In genomic region chr20:10861619-10862018, GRCh38 we compare ENCODE assay signal across 21 cellular contexts.
DNase-seq lines count a peak whose midpoint lies in the region; ATAC-seq and TF ChIP-seq lines count a peak whose summit lies in the region.
"Had no signal": no experiment of that assay in that cellular context is flagged by ENCODE, and none has a peak within 500 bp of the region (broad histone marks: within the 10 kb centered on the region; RNA-seq: fewer than 3 reads in every experiment).

No MANE protein-coding gene starts in this region.

- H3K9me3 Mint-ChIP-seq in chondrocyte (ENCODE audit: low read depth) (peaks cover 3% of the 10 kb centered on the region), osteocyte (ENCODE audit: unreplicated experiment) (peaks cover 3% of the 10 kb centered on the region)
- peaks cover 0 to 12% (median 0%) of the 10 kb centered on the region in 11 donors for H3K9me3 Mint-ChIP-seq in naive thymus-derived CD4-positive, alpha-beta T cell

- in situ Hi-C loops in HAP-1 (cut with MboI; ENCODE audit: low sequenced_read_pairs), result no loop called here

- ATAC-seq in naive thymus-derived CD4-positive, alpha-beta T cell, result no peak
- ATAC-seq: heart right ventricle, left lung, natural killer cell had no signal

- H3K27me3 Mint-ChIP-seq in chondrocyte (ENCODE audit: low read depth) (no peaks in the 10 kb centered on the region), osteocyte (ENCODE audit: unreplicated experiment) (no peaks in the 10 kb centered on the region)
- H3K27me3 Mint-ChIP-seq in naive thymus-derived CD4-positive, alpha-beta T cell, result no peaks in the 10 kb centered on the region
- H3K27me3 Mint-ChIP-seq: activated naive CD8-positive, alpha-beta T cell; central memory CD8-positive, alpha-beta T cell; IgD-negative memory B cell had no signal

- peak overlapping the region; percentile 66 for H3K27ac ChIP-seq in neutrophil
- H3K27ac ChIP-seq in naive thymus-derived CD4-positive, alpha-beta T cell (ENCODE audit: low read depth, low read length), result no peak overlapping the region
- H3K27ac ChIP-seq: heart right ventricle, sigmoid colon had no signal

- H3K4me1 Mint-ChIP-seq in chondrocyte (ENCODE audit: low read depth), result peaks cover 75% of the 10 kb centered on the region
- H3K4me1 Mint-ChIP-seq in naive thymus-derived CD4-positive, alpha-beta T cell, result no peaks in the 10 kb centered on the region
- H3K4me1 Mint-ChIP-seq in osteocyte (ENCODE audit: unreplicated experiment), result peaks cover 51% of the 10 kb centered on the region
- H3K4me1 Mint-ChIP-seq: CD4-positive, CD25-positive, alpha-beta regulatory T cell; central memory CD8-positive, alpha-beta T cell; IgD-negative memory B cell; natural killer cell had no signal

- H3K27me3 ChIP-seq in HAP-1 (ENCODE audit: low read depth) (no peaks in the 10 kb centered on the region), neutrophil (no peaks in the 10 kb centered on the region)
- no peaks in the 10 kb centered on the region for H3K27me3 ChIP-seq in naive thymus-derived CD4-positive, alpha-beta T cell (ENCODE audit: control insufficient read depth in 2 of 2, insufficient read depth in 2 of 2, low read length in 2 of 2)
- H3K27me3 ChIP-seq: heart right ventricle, left lung, sigmoid colon had no signal

- CTCF ChIA-PET in naive thymus-derived CD4-positive, alpha-beta T cell (lab: Charles Lee), result no interaction called here

- no peaks in the 10 kb centered on the region for H3K36me3 Mint-ChIP-seq in chondrocyte (ENCODE audit: low read depth)
- H3K36me3 Mint-ChIP-seq in naive thymus-derived CD4-positive, alpha-beta T cell, result no peaks in the 10 kb centered on the region
- H3K36me3 Mint-ChIP-seq in osteocyte (ENCODE audit: unreplicated experiment), result no peaks in the 10 kb centered on the region
- H3K36me3 Mint-ChIP-seq: activated naive CD8-positive, alpha-beta T cell; CD4-positive, CD25-positive, alpha-beta regulatory T cell; IgD-negative memory B cell; natural killer cell had no signal

- POLR2A ChIA-PET in naive thymus-derived CD4-positive, alpha-beta T cell (lab: Charles Lee), result no interaction called here

- TF ChIP-seq CTCF in chondrocyte (IDR thresholded peaks at IDR 0.05), result no peak
- no peak for TF ChIP-seq CTCF in neutrophil (IDR thresholded peaks at IDR 0.05)
- no peak for TF ChIP-seq CTCF in osteocyte (IDR thresholded peaks at IDR 0.05)

- H3K4me3 Mint-ChIP-seq in chondrocyte (ENCODE audit: unreplicated experiment) (no peak overlapping the region), osteocyte (ENCODE audit: unreplicated experiment) (no peak overlapping the region)
- no peak overlapping the region for H3K4me3 Mint-ChIP-seq in naive thymus-derived CD4-positive, alpha-beta T cell
- H3K4me3 Mint-ChIP-seq: activated naive CD8-positive, alpha-beta T cell; CD4-positive, CD25-positive, alpha-beta regulatory T cell; central memory CD8-positive, alpha-beta T cell; IgD-negative memory B cell; natural killer cell had no signal

- H3K4me1 ChIP-seq in HAP-1 (no peaks in the 10 kb centered on the region), neutrophil (ENCODE audit: control insufficient read depth in 1 of 2, insufficient read depth in 1 of 2, low read depth in 1 of 2, low read length in 1 of 2) (peaks cover 56 to 57% of the 10 kb centered on the region in 2 experiments)
- no peaks in the 10 kb centered on the region for H3K4me1 ChIP-seq in naive thymus-derived CD4-positive, alpha-beta T cell (ENCODE audit: control insufficient read depth in 2 of 2, insufficient read depth in 2 of 2, low read length in 2 of 2)

- intact Hi-C loops in naive thymus-derived CD4-positive, alpha-beta T cell (cut with micrococcal nuclease), result no loop called here

- DNase-seq in HAP-1 (ENCODE audit: low spot score in 2 of 2), result peak; percentile 5 to 25
- peak; percentile 48 for DNase-seq in NCI-H2227 treated with DMSO at 0.1 percent for 48 hours (lab: John Stamatoyannopoulos, UW)
- DNase-seq in chondrocyte (ENCODE audit: low spot score), result no peak
- DNase-seq in naive thymus-derived CD4-positive, alpha-beta T cell, result no peak
- no peak for DNase-seq in osteocyte (ENCODE audit: extremely low spot score, unreplicated experiment)
- no peak for DNase-seq in iPS-NIHi11 (ENCODE audit: low spot score)
- DNase-seq in GOT3 (lab: John Stamatoyannopoulos, UW), result no peak
- DNase-seq: activated CD4-positive, alpha-beta T cell treated with anti-CD3 and anti-CD28 coated beads for 48 hours; CD4-positive, CD25-positive, alpha-beta regulatory T cell; heart right ventricle; left lung; natural killer cell; NCI-H1694; NCI-H524 treated with DMSO at 0.1 percent for 48 hours; sigmoid colon; stimulated activated CD4-positive, alpha-beta T cell treated with anti-CD3 and anti-CD28 coated beads, Interleukin-4, amount 100 ng/mL, for 1 hour; trophoblast cell had no signal

- H3K4me3 ChIP-seq in HAP-1, result no peak overlapping the region
- H3K4me3 ChIP-seq in neutrophil (ENCODE audit: low read depth in 1 of 2, low read length in 1 of 2), result no peak overlapping the region
- H3K4me3 ChIP-seq in naive thymus-derived CD4-positive, alpha-beta T cell (ENCODE audit: low read length), result no peak overlapping the region
- H3K4me3 ChIP-seq: heart right ventricle, left lung, sigmoid colon had no signal

- H3K36me3 ChIP-seq in HAP-1 (replicated peaks), result no peaks in the 10 kb centered on the region
- no peaks in the 10 kb centered on the region for H3K36me3 ChIP-seq in neutrophil
- no peaks in the 10 kb centered on the region for H3K36me3 ChIP-seq in naive thymus-derived CD4-positive, alpha-beta T cell (ENCODE audit: control insufficient read depth in 2 of 3, insufficient read depth in 3 of 3, low read length in 3 of 3)
- H3K36me3 ChIP-seq: heart right ventricle, left lung, sigmoid colon had no signal

- H3K9me3 ChIP-seq in HAP-1 (no peaks in the 10 kb centered on the region), neutrophil (no peaks in the 10 kb centered on the region)
- no peaks in the 10 kb centered on the region for H3K9me3 ChIP-seq in naive thymus-derived CD4-positive, alpha-beta T cell (ENCODE audit: control insufficient read depth in 2 of 3, low read length in 3 of 3)
- H3K9me3 ChIP-seq: heart right ventricle, left lung, sigmoid colon had no signal

- H3K27ac Mint-ChIP-seq in chondrocyte (ENCODE audit: unreplicated experiment) (peak overlapping the region; percentile 78), osteocyte (ENCODE audit: unreplicated experiment) (no peak overlapping the region)
- H3K27ac Mint-ChIP-seq in naive thymus-derived CD4-positive, alpha-beta T cell, result no peak overlapping the region
- H3K27ac Mint-ChIP-seq: activated naive CD8-positive, alpha-beta T cell; CD4-positive, CD25-positive, alpha-beta regulatory T cell; IgD-negative memory B cell; natural killer cell had no signal

Comparison
In these comparisons a context has a peak if more than half of its experiments do, and no peak if none do; other contexts are left out.
1. DNase-seq: peak in HAP-1 (2 of 2) and NCI-H2227 treated with DMSO at 0.1 percent for 48 hours (single experiment); none in chondrocyte (single experiment), naive thymus-derived CD4-positive, alpha-beta T cell (0 of 9), osteocyte (single experiment), iPS-NIHi11 (single experiment) and GOT3 (single experiment).